ENCODE assay signal across 11 cellular contexts in genomic region chr15:61049934-61050333, GRCh38.
A peak's percentile ranks its signal among the peaks of the same experiment; 100 is the strongest.
DNase-seq lines count a peak whose midpoint lies in the region; ATAC-seq and TF ChIP-seq lines count a peak whose summit lies in the region.
"Had no signal": no experiment of that assay in that cellular context is flagged by ENCODE, and none has a peak within 500 bp of the region (broad histone marks: within the 10 kb centered on the region; RNA-seq: fewer than 3 reads in every experiment).

No MANE protein-coding gene starts in this region.

- in situ Hi-C loops in astrocyte of the cerebellum (cut with HindIII; ENCODE audit: low sequenced_read_pairs), result no loop called here

- DNase-seq in AG09309 (ENCODE audit: low read depth), result peak; percentile 48
- DNase-seq in HK-2 (ENCODE audit: unreplicated experiment), result peak; percentile 25
- peak; percentile 85 for DNase-seq in astrocyte of the cerebellum (ENCODE audit: low read depth)
- DNase-seq in kidney tubule cell (ENCODE audit: low spot score), result peak; percentile 85
- no peak for DNase-seq in activated T-cell treated with anti-CD3 and anti-CD28 coated beads, Interleukin-2, amount 50 U/mL, for 1 hour
- DNase-seq in NCI-H2196 (lab: John Stamatoyannopoulos, UW; ENCODE audit: unreplicated experiment), result no peak
- DNase-seq in body of pancreas, result no peak
- no peak for DNase-seq in right atrium auricular region (ENCODE audit: low spot score)
- DNase-seq: activated CD4-positive, alpha-beta T cell treated with anti-CD3 and anti-CD28 coated beads for 36 hours; NCI-H1105; NCI-H526 treated with DMSO at 0.1 percent for 48 hours had no signal

- H3K36me3 ChIP-seq in body of pancreas (replicated peaks in 1 of 2; ENCODE audit: insufficient read depth in 1 of 2, low read depth in 2 of 2) (no peaks in the 10 kb centered on the region), right atrium auricular region (no peaks in the 10 kb centered on the region)

- TF ChIP-seq POLR2A in body of pancreas (IDR thresholded peaks at IDR 0.05), result no peak

- H3K9me3 ChIP-seq in body of pancreas (no peaks in the 10 kb centered on the region), right atrium auricular region (no peaks in the 10 kb centered on the region)

- ATAC-seq in body of pancreas, result no peak
- ATAC-seq: activated CD4-positive, alpha-beta T cell treated with anti-CD3 and anti-CD28 coated beads for 36 hours had no signal

- 83 to 84% methylated on average over 11 of the region's 11 CpGs for WGBS in body of pancreas, 2 donors

- H3K27me3 ChIP-seq in body of pancreas, result no peaks in the 10 kb centered on the region
- no peaks in the 10 kb centered on the region for H3K27me3 ChIP-seq in right atrium auricular region

- H3K4me1 ChIP-seq in body of pancreas (no peaks in the 10 kb centered on the region), right atrium auricular region (peaks cover 0 to 12% of the 10 kb centered on the region in 2 donors)

- TF ChIP-seq CTCF in AG09309 (IDR thresholded peaks at IDR 0.05; ENCODE audit: control insufficient read depth, insufficient read depth, low read depth, low read length, missing control alignments) (no peak), astrocyte of the cerebellum (IDR thresholded peaks at IDR 0.05; ENCODE audit: low read depth, low read length, missing control alignments) (no peak), body of pancreas (IDR thresholded peaks at IDR 0.05) (no peak), right atrium auricular region (IDR thresholded peaks at IDR 0.05) (no peak)

- intact Hi-C loops in body of pancreas (cut with DNase I), result no loop called here

- no peak overlapping the region for H3K4me3 ChIP-seq in AG09309 (ENCODE audit: control insufficient read depth, low read depth, low read length)
- no peak overlapping the region for H3K4me3 ChIP-seq in astrocyte of the cerebellum (ENCODE audit: low read depth, low read length)
- H3K4me3 ChIP-seq in body of pancreas, result no peak overlapping the region
- H3K4me3 ChIP-seq in right atrium auricular region, result no peak overlapping the region

- no peak overlapping the region for H3K27ac ChIP-seq in body of pancreas
- no peak overlapping the region for H3K27ac ChIP-seq in right atrium auricular region

Comparison
In these comparisons a context has a peak if more than half of its experiments do, and no peak if none do; other contexts are left out.
1. DNase-seq: peak in AG09309 (single experiment), HK-2 (single experiment), astrocyte of the cerebellum (single experiment) and kidney tubule cell (single experiment); none in activated T-cell treated with anti-CD3 and anti-CD28 coated beads, Interleukin-2, amount 50 U/mL, for 1 hour (single experiment), NCI-H2196 (single experiment), body of pancreas (0 of 4) and right atrium auricular region (single experiment).